In genomic region chr1:116909511-116910378, GRCh38 we compare ENCODE assay signal across 1 cellular context.
TF ChIP-seq lines count a peak whose summit lies in the region.

Gene PTGFRN (plus strand): TSS chr1:116909916. CDS start chr1:116910204, 288 bp downstream.

TF ChIP-seq in K562, 482 proteins besides CTCF, POLR2A, EP300 and RAD21 (continued from another document and continues in another):
- TF ChIP-seq AFF4 (CRISPR knock-in tag; IDR thresholded peaks at IDR 0.05) (no peak), RBM34 (IDR thresholded peaks at IDR 0.05; ENCODE audit: borderline replicate concordance, insufficient read depth, low read length) (no peak), SMAD3 (CRISPR knock-in tag; conservative IDR thresholded peaks at IDR 0.05) (no peak), MLX (CRISPR knock-in tag; conservative IDR thresholded peaks at IDR 0.05) (no peak), UBTF (IDR thresholded peaks at IDR 0.05; ENCODE audit: borderline replicate concordance in 1 of 2, low read depth in 2 of 2, low read length in 2 of 2) (peak; percentile 62 to 90; a peak in 3 of 4 replicates), ZNF316 (IDR thresholded peaks at IDR 0.05) (no peak), MAZ (CRISPR knock-in tag; conservative IDR thresholded peaks at IDR 0.05 in 1 of 2, IDR thresholded peaks at IDR 0.05 in 1 of 2) (peak; percentile 85 to 90), PHF20 (IDR thresholded peaks at IDR 0.05; ENCODE audit: partially characterized antibody) (no peak), ZFX (CRISPR knock-in tag; IDR thresholded peaks at IDR 0.05) (peak; percentile 87), PHB (CRISPR knock-in tag; IDR thresholded peaks at IDR 0.05) (no peak), MNT (conservative IDR thresholded peaks at IDR 0.05) (peak in 1 of 2 experiments; percentile 23; a peak in 1 of 4 replicates), DNMT1 (IDR thresholded peaks at IDR 0.05) (no peak), CCAR2 (IDR thresholded peaks at IDR 0.05; ENCODE audit: low read depth, low read length) (no peak), ZMIZ1 (IDR thresholded peaks at IDR 0.05; ENCODE audit: low read depth in 2 of 2, low read length in 2 of 2) (no peak), RBFOX2 (IDR thresholded peaks at IDR 0.05; ENCODE audit: low read depth, low read length) (peak; percentile 88), HNRNPUL1 (IDR thresholded peaks at IDR 0.05; ENCODE audit: low read length) (no peak), ZFP36 (IDR thresholded peaks at IDR 0.05; ENCODE audit: low read depth, low read length, partially characterized antibody) (no peak), ARID4B (CRISPR knock-in tag; IDR thresholded peaks at IDR 0.05) (0 out of 2 replicates have a peak, but pooled peaks have one; percentile 24), TAF9B (IDR thresholded peaks at IDR 0.05; ENCODE audit: partially characterized antibody) (no peak), KDM1A (IDR thresholded peaks at IDR 0.05) (0 out of 4 replicates have a peak, but pooled peaks of 1 of the 2 experiments have one; percentile 9), TEAD4 (IDR thresholded peaks at IDR 0.05; ENCODE audit: low read length) (no peak), TEAD4 (CRISPR knock-in tag; IDR thresholded peaks at IDR 0.05; ENCODE audit: borderline replicate concordance) (no peak), ZBTB5 (IDR thresholded peaks at IDR 0.05) (no peak), POLR2AphosphoS2 (IDR thresholded peaks at IDR 0.05; ENCODE audit: low read length) (no peak), RNF2 (IDR thresholded peaks at IDR 0.05) (peak; percentile 56; the same call in 1 of the 2 replicates), ZBTB43 (CRISPR knock-in tag; IDR thresholded peaks at IDR 0.05) (no peak), ZBTB11 (CRISPR knock-in tag; IDR thresholded peaks at IDR 0.05) (no peak), E2F4 (CRISPR knock-in tag; IDR thresholded peaks at IDR 0.05; ENCODE audit: low read depth) (no peak)
